Comparison of ENCODE assay signal across 13 cellular contexts in the genomic region with DNA sequence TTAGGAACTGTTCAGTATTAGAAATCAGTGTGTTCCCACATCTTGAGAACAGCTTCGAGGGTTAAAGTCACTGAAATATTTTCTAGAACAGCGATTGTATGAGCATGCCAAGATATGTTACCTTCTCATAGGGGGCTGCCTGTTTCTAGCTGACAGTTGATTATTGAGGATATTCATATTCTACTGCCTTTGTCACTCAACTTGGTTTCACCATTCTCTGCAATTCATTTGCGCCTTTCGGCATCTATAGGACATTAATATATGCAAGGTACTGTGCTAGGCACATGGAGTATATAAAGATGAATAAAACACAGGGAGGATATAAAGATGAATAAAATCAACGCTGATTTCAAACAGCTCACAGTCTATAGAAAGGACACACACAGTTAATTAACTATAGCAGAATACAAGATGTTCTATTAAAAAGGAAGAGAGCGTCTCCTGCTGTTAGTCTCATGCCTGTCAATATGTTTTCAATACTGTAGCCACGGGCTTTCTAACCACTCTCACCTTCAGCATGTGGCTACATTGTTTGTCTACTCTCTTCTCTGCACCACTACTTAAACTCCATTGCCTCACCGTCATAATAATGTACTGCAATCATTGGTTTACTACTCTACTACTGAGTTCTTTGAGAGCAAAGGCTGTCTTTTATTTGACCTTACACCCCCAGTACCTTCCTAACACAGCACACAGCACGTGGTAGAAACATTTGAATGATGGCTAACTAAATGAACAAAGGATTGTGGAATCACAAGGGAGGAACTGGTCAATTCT.
DNase-seq lines count a peak whose midpoint lies in the region; ATAC-seq, FAIRE-seq and TF ChIP-seq lines count a peak whose summit lies in the region.
"Had no signal": no experiment of that assay in that cellular context is flagged by ENCODE, and none has a peak within 500 bp of the region (broad histone marks: within the 10 kb centered on the region; RNA-seq: fewer than 3 reads in every experiment).

No MANE protein-coding gene starts in this region.

- H3K36me3 ChIP-seq in GM12878 (ENCODE audit: control insufficient read depth in 2 of 2, insufficient read depth in 2 of 2, low read length in 1 of 2): peaks cover 2 to 11% of the 10 kb centered on the region in 2 experiments
- H3K36me3 ChIP-seq: prostate gland had no signal

- peak; percentile 23; the same call in 2 of the 3 replicates for ATAC-seq in GM12878
- ATAC-seq in HG03460 (IDR thresholded peaks at IDR 0.05; ENCODE audit: unreplicated experiment): no peak

- no peaks in the 10 kb centered on the region for H3K4me1 ChIP-seq in H9 (ENCODE audit: insufficient read depth, low read length)
- peaks cover 9% of the 10 kb centered on the region; the same call in 1 of the 2 replicates for H3K4me1 ChIP-seq in GM12878 (ENCODE audit: control insufficient read depth, insufficient read depth, low read length)
- H3K4me1 ChIP-seq: prostate gland had no signal

- TF ChIP-seq RAD21 in GM12878 (IDR thresholded peaks at IDR 0.05; ENCODE audit: insufficient read depth, low read depth, low read length): 0 out of 2 replicates have a peak, but pooled peaks have one; percentile 20

- intact Hi-C loops in GM12878 (cut with micrococcal nuclease; ENCODE audit: unreplicated experiment): no loop called here

- H3K9ac ChIP-seq in H9 (ENCODE audit: extremely low read depth, insufficient read length, low read length): no peak overlapping the region
- H3K9ac ChIP-seq in GM12878 (ENCODE audit: control insufficient read depth, insufficient read depth, low read length): no peak overlapping the region

- H3K56ac ChIP-seq in H9 (ENCODE audit: insufficient read length, low read depth, low read length): no peak overlapping the region

- no peaks in the 10 kb centered on the region for H3K23me2 ChIP-seq in H9 (ENCODE audit: insufficient read length, low read depth, low read length, poor library complexity, severe bottlenecking)

- H2AFZ ChIP-seq in H9 (ENCODE audit: low read length) (no peak overlapping the region), GM12878 (ENCODE audit: control insufficient read depth, low read depth, low read length) (no peak overlapping the region)

- TF ChIP-seq EP300 in GM12878 (IDR thresholded peaks at IDR 0.05; ENCODE audit: borderline replicate concordance in 1 of 2, control insufficient read depth in 1 of 2, low read depth in 2 of 2, low read length in 2 of 2): no peak

- H3K27ac Mint-ChIP-seq in H9 (no peak overlapping the region), neural crest cell (ENCODE audit: unreplicated experiment) (peak overlapping the region; percentile 86)

- POLR2A ChIA-PET in GM12878 (lab: Charles Lee): interaction anchor here (0.9 to 12.1 kb wide), 3 partner anchors 19 to 167 kb away, joined by 3 to 142 read pairs (median 6); a partner anchor contains a TSS

- no peak overlapping the region for H2BK15ac ChIP-seq in H9 (ENCODE audit: low read depth, low read length)

- CTCF ChIA-PET in GM12878 (lab: Yijun Ruan, JAX): interaction anchor here (0.8 to 1.7 kb wide), 11 partner anchors 8 to 123 kb away, joined by 3 to 5 read pairs (median 4); no protein-coding TSS in a partner anchor

- H3K4me2 ChIP-seq in H9 (ENCODE audit: insufficient read depth, insufficient read length, low read length): no peak overlapping the region
- no peak overlapping the region for H3K4me2 ChIP-seq in GM12878 (ENCODE audit: control insufficient read depth, insufficient read depth)

- H3K14ac ChIP-seq in H9 (ENCODE audit: insufficient read depth, low read length): no peak overlapping the region

- H3K23ac ChIP-seq in H9 (ENCODE audit: insufficient read length, low read depth, low read length): no peak overlapping the region

- no peak overlapping the region for H3K4ac ChIP-seq in H9 (ENCODE audit: low read depth, low read length)

- H3K4me3 Mint-ChIP-seq in H9: no peak overlapping the region
- peak overlapping the region; percentile 3 for H3K4me3 Mint-ChIP-seq in neural crest cell

- no peaks in the 10 kb centered on the region for H3K9me3 Mint-ChIP-seq in H9
- no peaks in the 10 kb centered on the region for H3K9me3 Mint-ChIP-seq in neural crest cell

- SMC1A ChIA-PET in GM12878 (lab: Charles Lee; ENCODE audit: uncharacterized antibody, unreplicated experiment): interaction anchor here (0.8 to 1.7 kb wide), 13 partner anchors 9 to 260 kb away, joined by 3 to 7 read pairs (median 4); a partner anchor contains a TSS

- no peak overlapping the region for H2BK120ac ChIP-seq in H9 (ENCODE audit: low read depth, low read length, poor library complexity, severe bottlenecking)

- no peak overlapping the region for H4K5ac ChIP-seq in H9 (ENCODE audit: insufficient read length, low read depth, low read length)

- H3K27me3 Mint-ChIP-seq in H9 (ENCODE audit: low read depth) (no peaks in the 10 kb centered on the region), neural crest cell (ENCODE audit: low read depth) (no peaks in the 10 kb centered on the region)

- FAIRE-seq in GM12878 (lab: Jason Lieb, UNC) (no peak), urothelium cell line (lab: Jason Lieb, UNC) (no peak)

- no peak overlapping the region for H2BK12ac ChIP-seq in H9 (ENCODE audit: insufficient read length, low read depth, low read length)

- H3K4me3 ChIP-seq in GM12878: no peak overlapping the region
- H3K4me3 ChIP-seq: prostate gland had no signal

- H2BK5ac ChIP-seq in H9 (ENCODE audit: insufficient read length, low read length): no peak overlapping the region

- H3T11ph ChIP-seq in H9 (ENCODE audit: low read length): no peak overlapping the region

- BruUV-seq in GM12878 (replicated peaks; lab: Mats Ljungman, UMichigan): no TSS peak

- H2AK5ac ChIP-seq in H9 (ENCODE audit: insufficient read length, low read length): peak overlapping the region; percentile 35

- H2BK20ac ChIP-seq in H9 (ENCODE audit: low read depth, low read length, poor library complexity, severe bottlenecking): no peak overlapping the region

- TF ChIP-seq POLR2A in GM12878 (IDR thresholded peaks at IDR 0.05; ENCODE audit: low read depth, low read length): no peak

- RAD21 ChIA-PET in GM12878 (lab: Charles Lee; ENCODE audit: unreplicated experiment): interaction anchor here (1.0 to 1.1 kb wide), 2 partner anchors 72 to 73 kb away, joined by 3 read pairs; no protein-coding TSS in a partner anchor

- H3K36me3 Mint-ChIP-seq in H9 (ENCODE audit: insufficient read depth in 1 of 3, low read depth in 3 of 3) (peaks cover 0 to 2% (median 0%) of the 10 kb centered on the region in 3 experiments; a peak in 1 of 7 replicates), neural crest cell (ENCODE audit: low read depth) (peaks cover 3% of the 10 kb centered on the region)

- no CpG with 5 or more reads among the region's 9 CpGs for WGBS in H9 (ENCODE audit: extremely low coverage, insufficient read length, low lambda C conversion rate)
- 87% methylated on average over 9 of the region's 9 CpGs for WGBS in GM12878 (ENCODE audit: insufficient coverage, insufficient replicate concordance, low lambda C conversion rate, missing lambda C conversion rate)

- TF ChIP-seq CTCF in H9 (conservative IDR thresholded peaks at IDR 0.05) (no peak), GM12878 (IDR thresholded peaks at IDR 0.05 in 2 of 3, conservative IDR thresholded peaks at IDR 0.05 in 1 of 3; ENCODE audit: control insufficient read depth in 2 of 3, extremely low read depth in 1 of 3, insufficient read depth in 1 of 3, low read depth in 3 of 3, low read length in 3 of 3) (no peak), neural crest cell (conservative IDR thresholded peaks at IDR 0.05) (no peak)

- in situ Hi-C loops in GM12878 (cut with MboI): no loop called here

- H3K27me3 ChIP-seq in H9 (ENCODE audit: insufficient read depth, low read length): no peaks in the 10 kb centered on the region
- H3K27me3 ChIP-seq in GM12878 (replicated peaks in 1 of 2; ENCODE audit: control insufficient read depth in 2 of 2, insufficient read depth in 2 of 2, low read length in 1 of 2): no peaks in the 10 kb centered on the region

- H4K20me1 ChIP-seq in H9 (ENCODE audit: control insufficient read depth, insufficient read depth, insufficient read length): no peaks in the 10 kb centered on the region
- no peaks in the 10 kb centered on the region for H4K20me1 ChIP-seq in GM12878 (ENCODE audit: control insufficient read depth, insufficient read depth)

- H4K8ac ChIP-seq in H9 (replicated peaks; ENCODE audit: insufficient read length, low read depth, low read length): no peak overlapping the region

- H3K9me3 ChIP-seq in H9 (ENCODE audit: control insufficient read depth, low read depth, low read length) (no peaks in the 10 kb centered on the region), GM12878 (replicated peaks; ENCODE audit: control insufficient read depth, insufficient read depth, low read length) (no peaks in the 10 kb centered on the region)
- H3K9me3 ChIP-seq: prostate gland had no signal

- H3K79me2 ChIP-seq in H9 (ENCODE audit: insufficient read depth, low read length) (no peaks in the 10 kb centered on the region), GM12878 (ENCODE audit: control insufficient read depth, insufficient read depth, low read length) (no peaks in the 10 kb centered on the region)

- no peak overlapping the region for H3K18ac ChIP-seq in H9 (ENCODE audit: insufficient read length, low read depth, low read length)

- no peak overlapping the region for H4K91ac ChIP-seq in H9 (ENCODE audit: insufficient read length, low read depth, low read length)

- DNase-seq in H9: no peak
- peak; percentile 72 for DNase-seq in NCI-H748 (lab: John Stamatoyannopoulos, UW; ENCODE audit: unreplicated experiment)
- DNase-seq in GM12878 (ENCODE audit: low read depth, low spot score): no peak
- no peak for DNase-seq in neural crest cell (ENCODE audit: low read depth, low spot score)
- no peak for DNase-seq in urothelium cell line (ENCODE audit: low spot score)
- DNase-seq in GM03348 (ENCODE audit: low spot score): no peak
- DNase-seq in NCI-H1694 (lab: John Stamatoyannopoulos, UW): no peak
- DNase-seq: activated CD4-positive, alpha-beta T cell treated with anti-CD3 and anti-CD28 coated beads, Interleukin-2, amount 50 U/mL, for 48 hours; AML-193; NCI-H226; T1000 had no signal

- H3K4me1 Mint-ChIP-seq in H9: peaks cover 4 to 5% of the 10 kb centered on the region in 2 experiments
- peaks cover 60% of the 10 kb centered on the region for H3K4me1 Mint-ChIP-seq in neural crest cell

- no peaks in the 10 kb centered on the region for H3K79me1 ChIP-seq in H9 (ENCODE audit: insufficient read depth, low read depth, low read length, poor library complexity, severe bottlenecking)

- H3K27ac ChIP-seq in H9 (ENCODE audit: insufficient read length, low read depth, low read length) (no peak overlapping the region), GM12878 (ENCODE audit: control insufficient read depth, insufficient read depth) (no peak overlapping the region)
- H3K27ac ChIP-seq: prostate gland had no signal

TF ChIP-seq in GM12878, 131 proteins besides CTCF, POLR2A, EP300 and RAD21 (continues in another document):
- peak; percentile 20; the same call in 1 of the 2 replicates for TF ChIP-seq SMC3 (IDR thresholded peaks at IDR 0.05; ENCODE audit: borderline replicate concordance, low read length)
